13 cellular contexts compared by ENCODE assay signal in the genomic region with DNA sequence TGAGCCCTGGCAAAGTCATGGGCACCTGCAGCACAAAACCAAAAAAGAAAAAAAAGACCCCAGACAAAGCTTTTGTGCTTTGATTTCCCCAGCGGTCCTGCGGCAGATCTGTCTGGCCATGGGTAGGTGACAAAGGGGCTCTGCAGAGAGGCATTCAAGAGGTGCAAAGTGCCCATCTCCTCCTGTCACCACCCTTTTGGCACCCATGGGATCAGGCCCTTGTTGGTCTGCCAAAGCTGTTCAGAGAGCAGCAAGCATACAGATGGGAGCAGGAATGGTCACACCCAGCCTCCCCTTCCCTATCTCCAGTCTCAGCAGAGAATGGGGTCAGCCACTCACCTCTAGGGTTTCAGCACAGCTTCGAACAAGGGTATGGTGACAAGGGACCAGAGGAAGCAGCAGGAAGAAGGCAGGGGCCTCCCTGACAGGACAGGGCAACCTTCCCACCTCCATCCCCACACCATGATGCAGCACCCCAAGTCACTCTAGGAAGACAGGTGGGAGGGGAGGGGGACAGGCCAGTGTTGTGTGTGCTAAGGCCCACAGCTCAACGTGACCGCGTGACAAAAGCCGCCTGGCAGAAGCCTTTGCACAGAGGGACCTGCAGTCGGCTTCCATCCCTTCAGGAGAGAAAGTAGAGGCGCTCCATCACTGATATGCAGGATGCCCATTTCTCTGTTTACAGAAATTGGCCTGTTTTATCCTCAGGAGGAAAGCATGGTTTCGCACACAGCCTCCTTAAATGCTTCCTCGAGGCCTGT. TPM values are rescaled to one million over a fixed set of nuclear protein-coding genes. Genes with fewer than 3 reads are reported as not detected.
DNase-seq lines count a peak whose midpoint lies in the region; ATAC-seq and TF ChIP-seq lines count a peak whose summit lies in the region.
"Had no signal": no experiment of that assay in that cellular context is flagged by ENCODE, and none has a peak within 500 bp of the region (broad histone marks: within the 10 kb centered on the region; RNA-seq: fewer than 3 reads in every experiment).

No MANE protein-coding gene starts in this region.

- peaks cover 10% of the 10 kb centered on the region for H3K4me1 ChIP-seq in IMR-90 (ENCODE audit: control insufficient read depth, insufficient read depth, low read length)
- peaks cover 0 to 62% of the 10 kb centered on the region in 2 donors for H3K4me1 ChIP-seq in right atrium auricular region
- peaks cover 30% of the 10 kb centered on the region for H3K4me1 ChIP-seq in Caco-2

- no peaks in the 10 kb centered on the region for H3K9me3 ChIP-seq in IMR-90 (ENCODE audit: control insufficient read depth, insufficient read depth, low read length)
- H3K9me3 ChIP-seq in right atrium auricular region: no peaks in the 10 kb centered on the region
- no peaks in the 10 kb centered on the region for H3K9me3 ChIP-seq in Caco-2

- H2BK5ac ChIP-seq in IMR-90 (ENCODE audit: low read depth, low read length, poor library complexity, severe bottlenecking): no peak overlapping the region

- peak overlapping the region; percentile 72 to 90 for H3K27ac Mint-ChIP-seq in activated naive CD4-positive, alpha-beta T cell treated with anti-CD3 and anti-CD28 coated beads, Interleukin-2, amount 50 U/mL, for 72 hours
- peak overlapping the region; percentile 56 for H3K27ac Mint-ChIP-seq in stimulated activated naive B cell treated with anti-CD40 and anti-IgM and Interleukin-4, amounts not matched to agents 10 μg/mL and 1 μg/mL and 100 μg/mL, for 72 hours
- H3K27ac Mint-ChIP-seq in Caco-2 (ENCODE audit: unreplicated experiment): no peak overlapping the region

- H3K27me3 ChIP-seq in IMR-90 (ENCODE audit: control insufficient read depth, insufficient read depth, low read length) (no peaks in the 10 kb centered on the region), right atrium auricular region (no peaks in the 10 kb centered on the region), Caco-2 (replicated peaks; ENCODE audit: control insufficient read depth, insufficient read depth, low read length) (no peaks in the 10 kb centered on the region)

- H3K79me1 ChIP-seq in IMR-90 (ENCODE audit: low read depth in 1 of 2, low read length in 2 of 2): peaks cover 39 to 81% of the 10 kb centered on the region in 2 experiments

- 88% methylated on average over 1 of the region's 11 CpGs; no CpG with 5 or more reads in 1 of the 2 experiments for WGBS in IMR-90 (ENCODE audit: extremely low coverage in 2 of 2, insufficient read length in 1 of 2), 2 experiments
- WGBS in lower leg skin, 2 donors: 82 to 85% methylated on average over 11 of the region's 11 CpGs

- no peak overlapping the region for H2AK5ac ChIP-seq in IMR-90 (ENCODE audit: low read depth, low read length)

- H3K9me1 ChIP-seq in IMR-90 (ENCODE audit: insufficient read depth, low read length): peaks cover 8% of the 10 kb centered on the region

- DNase-seq in IMR-90: no peak
- no peak for DNase-seq in activated naive CD4-positive, alpha-beta T cell treated with anti-CD3 and anti-CD28 coated beads, Interleukin-2, amount 50 U/mL, for 72 hours (ENCODE audit: low spot score in 2 of 2)
- DNase-seq in right atrium auricular region (ENCODE audit: low spot score): no peak
- no peak for DNase-seq in stimulated activated naive B cell treated with anti-CD40 and anti-IgM and Interleukin-4, amounts not matched to agents 10 μg/mL and 1 μg/mL and 100 μg/mL, for 72 hours
- DNase-seq in Caco-2: no peak
- DNase-seq in lower leg skin (ENCODE audit: low spot score in 2 of 2): no peak
- DNase-seq in head of caudate nucleus: no peak
- DNase-seq: central memory CD4-positive, alpha-beta T cell; DMS153; KBM-7; PC-9; stimulated activated naive CD4-positive, alpha-beta T cell had no signal

- H4K91ac ChIP-seq in IMR-90 (ENCODE audit: insufficient read depth, low read depth, low read length): no peak overlapping the region

- no peak overlapping the region for H3K4me3 ChIP-seq in IMR-90 (ENCODE audit: insufficient read depth, low read depth, low read length)
- H3K4me3 ChIP-seq in right atrium auricular region: peak overlapping the region in 1 of 2 donors; percentile 2
- no peak overlapping the region for H3K4me3 ChIP-seq in Caco-2 (ENCODE audit: low read depth, low read length)
- H3K4me3 ChIP-seq in lower leg skin (ENCODE audit: low read depth, poor library complexity, severe bottlenecking): no peak overlapping the region
- H3K4me3 ChIP-seq: PC-9 had no signal

- H3K4me1 Mint-ChIP-seq in stimulated activated naive B cell treated with anti-CD40 and anti-IgM and Interleukin-4, amounts not matched to agents 10 μg/mL and 1 μg/mL and 100 μg/mL, for 72 hours: peaks cover 50 to 90% of the 10 kb centered on the region in 2 donors
- H3K4me1 Mint-ChIP-seq in Caco-2 (ENCODE audit: low read depth, unreplicated experiment): peaks cover 27% of the 10 kb centered on the region

- H3K18ac ChIP-seq in IMR-90 (ENCODE audit: low read depth, low read length): no peak overlapping the region

- POLR2A ChIA-PET in IMR-90 (lab: Charles Lee; ENCODE audit: unreplicated experiment): no interaction called here
- POLR2A ChIA-PET in Caco-2 (lab: Charles Lee): no interaction called here

- no peaks in the 10 kb centered on the region for H3K9me3 Mint-ChIP-seq in activated naive CD4-positive, alpha-beta T cell treated with anti-CD3 and anti-CD28 coated beads, Interleukin-2, amount 50 U/mL, for 72 hours
- H3K9me3 Mint-ChIP-seq in stimulated activated naive B cell treated with anti-CD40 and anti-IgM and Interleukin-4, amounts not matched to agents 10 μg/mL and 1 μg/mL and 100 μg/mL, for 72 hours: no peaks in the 10 kb centered on the region
- no peaks in the 10 kb centered on the region for H3K9me3 Mint-ChIP-seq in Caco-2 (ENCODE audit: unreplicated experiment)

- no TSS peak for BruUV-seq in IMR-90 (replicated peaks; lab: Mats Ljungman, UMichigan)
- no TSS peak for BruUV-seq in Caco-2 (replicated peaks; lab: Mats Ljungman, UMichigan)

- TF ChIP-seq RAD21 in IMR-90 (IDR thresholded peaks at IDR 0.05; ENCODE audit: low read length): no peak

- H3K4me3 Mint-ChIP-seq in stimulated activated naive B cell treated with anti-CD40 and anti-IgM and Interleukin-4, amounts not matched to agents 10 μg/mL and 1 μg/mL and 100 μg/mL, for 72 hours: no peak overlapping the region
- no peak overlapping the region for H3K4me3 Mint-ChIP-seq in Caco-2 (ENCODE audit: unreplicated experiment)

- no peak overlapping the region for H2BK15ac ChIP-seq in IMR-90 (ENCODE audit: low read depth, low read length)

- no peaks in the 10 kb centered on the region for H3K27me3 Mint-ChIP-seq in stimulated activated naive B cell treated with anti-CD40 and anti-IgM and Interleukin-4, amounts not matched to agents 10 μg/mL and 1 μg/mL and 100 μg/mL, for 72 hours
- H3K27me3 Mint-ChIP-seq in Caco-2 (ENCODE audit: insufficient read depth, unreplicated experiment): no peaks in the 10 kb centered on the region

- no peak overlapping the region for H3K14ac ChIP-seq in IMR-90 (replicated peaks; ENCODE audit: low read depth, low read length)

- TF ChIP-seq POLR2A in IMR-90 (IDR thresholded peaks at IDR 0.05; ENCODE audit: low read depth, low read length): no peak
- no peak for TF ChIP-seq POLR2A in lower leg skin (IDR thresholded peaks at IDR 0.05)

- CTCF ChIA-PET in IMR-90 (lab: Yijun Ruan, JAX) (no interaction called here), Caco-2 (lab: Charles Lee) (no interaction called here)

- H3K27ac ChIP-seq in IMR-90 (ENCODE audit: insufficient read depth, low read length): no peak overlapping the region
- peak overlapping the region; percentile 55 to 63 for H3K27ac ChIP-seq in right atrium auricular region
- H3K27ac ChIP-seq: PC-9 had no signal

- in situ Hi-C loops in IMR-90 (cut with MboI; ENCODE audit: low sequenced_read_pairs): no loop called here

- peaks cover 40% of the 10 kb centered on the region for H4K20me1 ChIP-seq in IMR-90 (ENCODE audit: insufficient read depth, low read length)

- H2AK9ac ChIP-seq in IMR-90 (replicated peaks; ENCODE audit: low read depth, low read length, poor library complexity): peak overlapping the region; percentile 71

- H3K36me3 ChIP-seq in IMR-90 (ENCODE audit: control insufficient read depth, insufficient read depth, low read length): peaks cover 41% of the 10 kb centered on the region
- no peaks in the 10 kb centered on the region for H3K36me3 ChIP-seq in right atrium auricular region
- H3K36me3 ChIP-seq in Caco-2 (ENCODE audit: control insufficient read depth, insufficient read depth, low read length): peaks cover 13% of the 10 kb centered on the region

- no peak overlapping the region for H3K56ac ChIP-seq in IMR-90 (ENCODE audit: extremely low read depth, insufficient read depth, low read length)

- no peak overlapping the region for H2BK120ac ChIP-seq in IMR-90 (ENCODE audit: low read depth, low read length)

- ATAC-seq in IMR-90 (ENCODE audit: low read depth): no peak
- no peak for ATAC-seq in activated naive CD4-positive, alpha-beta T cell treated with anti-CD3 and anti-CD28 coated beads, Interleukin-2, amount 50 U/mL, for 72 hours
- ATAC-seq in stimulated activated naive B cell treated with anti-CD40 and anti-IgM and Interleukin-4, amounts not matched to agents 10 μg/mL and 1 μg/mL and 100 μg/mL, for 72 hours (replicated peaks): no peak
- ATAC-seq in HG02798 (IDR thresholded peaks at IDR 0.05; ENCODE audit: poor library complexity, unreplicated experiment): no peak

- peaks cover 20 to 27% of the 10 kb centered on the region in 2 donors for H3K36me3 Mint-ChIP-seq in activated naive CD4-positive, alpha-beta T cell treated with anti-CD3 and anti-CD28 coated beads, Interleukin-2, amount 50 U/mL, for 72 hours
- peaks cover 17 to 40% of the 10 kb centered on the region in 2 donors for H3K36me3 Mint-ChIP-seq in stimulated activated naive B cell treated with anti-CD40 and anti-IgM and Interleukin-4, amounts not matched to agents 10 μg/mL and 1 μg/mL and 100 μg/mL, for 72 hours
- peaks cover 95% of the 10 kb centered on the region for H3K36me3 Mint-ChIP-seq in Caco-2 (ENCODE audit: insufficient read depth, unreplicated experiment)

- no peak overlapping the region for H2AFZ ChIP-seq in IMR-90 (replicated peaks; ENCODE audit: low read length, poor library complexity)
- H2AFZ ChIP-seq: PC-9 had no signal

- no peak for TF ChIP-seq CTCF in IMR-90 (conservative IDR thresholded peaks at IDR 0.05; ENCODE audit: low read depth, low read length)
- TF ChIP-seq CTCF in right atrium auricular region (IDR thresholded peaks at IDR 0.05): no peak
- TF ChIP-seq CTCF in Caco-2 (IDR thresholded peaks at IDR 0.05; ENCODE audit: insufficient read depth in 1 of 2, low read depth in 1 of 2, low read length in 1 of 2, severe bottlenecking in 1 of 2, unreplicated experiment in 1 of 2): no peak
- TF ChIP-seq CTCF in lower leg skin (IDR thresholded peaks at IDR 0.05): no peak

- no peak overlapping the region for H3K9ac ChIP-seq in IMR-90 (ENCODE audit: low read depth, low read length)

- H3K4ac ChIP-seq in IMR-90 (ENCODE audit: low read depth, low read length): no peak overlapping the region

- no peak overlapping the region for H3K4me2 ChIP-seq in IMR-90 (ENCODE audit: low read depth, low read length)
- H3K4me2 ChIP-seq: PC-9 had no signal

- intact Hi-C loops in IMR-90 (cut with micrococcal nuclease): no loop called here
- intact Hi-C loops in Caco-2 (cut with micrococcal nuclease; ENCODE audit: unreplicated experiment): no loop called here
- intact Hi-C loops in lower leg skin (cut with DNase I; ENCODE audit: low total_unique reads): no loop called here
- intact Hi-C loops in head of caudate nucleus (cut with DNase I): no loop called here

- no peak overlapping the region for H3K23ac ChIP-seq in IMR-90 (ENCODE audit: low read depth, low read length)

- H4K5ac ChIP-seq in IMR-90 (ENCODE audit: low read depth, low read length): no peak overlapping the region

- H4K8ac ChIP-seq in IMR-90 (ENCODE audit: low read depth in 2 of 2, low read length in 2 of 2): no peak overlapping the region

- no peak overlapping the region for H2BK20ac ChIP-seq in IMR-90 (ENCODE audit: low read depth, low read length)

- dilution Hi-C loops in IMR-90 (cut with HindIII; ENCODE audit: low sequenced_read_pairs, unreplicated experiment): no loop called here

RNA-seq across cellular contexts. Expression of gene CAMK2G, which starts 6.3 kb away (rescaled TPM):
- 18.9 and 20.4 TPM in 2 replicates for total RNA-seq in IMR-90 (2012; rRNA removed)
- polyA plus RNA-seq in IMR-90 (2012; rRNA removed): 24.0 and 25.4 TPM in 2 replicates
- 19.3 and 21.1 TPM in 2 replicates for polyA plus RNA-seq in IMR-90 (2012; cell fraction: cytosol; rRNA removed)
- 51.4 and 75.4 TPM in 2 replicates for polyA plus RNA-seq in IMR-90 (2012; cell fraction: nucleus; rRNA removed; ENCODE audit: low replicate concordance)
- total RNA-seq in activated naive CD4-positive, alpha-beta T cell treated with anti-CD3 and anti-CD28 coated beads, Interleukin-2, amount 50 U/mL, for 72 hours: 10 to 100 TPM; 26.2 to 39.7 TPM
- total RNA-seq in right atrium auricular region: 10 to 100 TPM; 12.1 to 17.4 TPM
- total RNA-seq in Caco-2 (2022): 78.0 and 78.8 TPM in 2 replicates
- 10 to 100 TPM; 20.0 to 27.9 (median 24.2) TPM for total RNA-seq in lower leg skin

RNA-seq across cellular contexts. Expression of gene PLAU, which starts 42.9 kb away (rescaled TPM):
- total RNA-seq in IMR-90 (2012; rRNA removed) (115 and 123 TPM in 2 replicates), right atrium auricular region (1 to 10 TPM; 3.9 to 4.6 TPM), Caco-2 (2022) (1.2 and 1.8 TPM in 2 replicates), lower leg skin (10 to 100 TPM; 12.7 to 28.5 (median 14.7) TPM)
- polyA plus RNA-seq in IMR-90 (2012; rRNA removed): 230 and 283 TPM in 2 replicates
- polyA plus RNA-seq in IMR-90 (2012; cell fraction: cytosol; rRNA removed): 215 and 255 TPM in 2 replicates
- polyA plus RNA-seq in IMR-90 (2012; cell fraction: nucleus; rRNA removed; ENCODE audit: low replicate concordance): 331 and 562 TPM in 2 replicates
- under 1 TPM; 0.14 to 0.39 TPM for total RNA-seq in activated naive CD4-positive, alpha-beta T cell treated with anti-CD3 and anti-CD28 coated beads, Interleukin-2, amount 50 U/mL, for 72 hours

RNA-seq across cellular contexts. Expression of gene NDST2, which starts 56.7 kb away (rescaled TPM):
- total RNA-seq in IMR-90 (2012; rRNA removed) (5.6 TPM in 2 replicates), right atrium auricular region (10 to 100 TPM; 13.1 to 18.4 TPM), Caco-2 (2022) (16.8 and 18.6 TPM in 2 replicates), lower leg skin (10 to 100 TPM; 16.7 to 41.5 (median 37.4) TPM)
- 14.6 and 16.5 TPM in 2 replicates for polyA plus RNA-seq in IMR-90 (2012; rRNA removed)
- 10.2 and 12.8 TPM in 2 replicates for polyA plus RNA-seq in IMR-90 (2012; cell fraction: cytosol; rRNA removed)
- polyA plus RNA-seq in IMR-90 (2012; cell fraction: nucleus; rRNA removed; ENCODE audit: low replicate concordance): 61.0 and 69.6 TPM in 2 replicates
- 10 to 100 TPM; 66.1 to 76.9 TPM for total RNA-seq in activated naive CD4-positive, alpha-beta T cell treated with anti-CD3 and anti-CD28 coated beads, Interleukin-2, amount 50 U/mL, for 72 hours
